8 cellular contexts compared by ENCODE assay signal in the genomic region with DNA sequence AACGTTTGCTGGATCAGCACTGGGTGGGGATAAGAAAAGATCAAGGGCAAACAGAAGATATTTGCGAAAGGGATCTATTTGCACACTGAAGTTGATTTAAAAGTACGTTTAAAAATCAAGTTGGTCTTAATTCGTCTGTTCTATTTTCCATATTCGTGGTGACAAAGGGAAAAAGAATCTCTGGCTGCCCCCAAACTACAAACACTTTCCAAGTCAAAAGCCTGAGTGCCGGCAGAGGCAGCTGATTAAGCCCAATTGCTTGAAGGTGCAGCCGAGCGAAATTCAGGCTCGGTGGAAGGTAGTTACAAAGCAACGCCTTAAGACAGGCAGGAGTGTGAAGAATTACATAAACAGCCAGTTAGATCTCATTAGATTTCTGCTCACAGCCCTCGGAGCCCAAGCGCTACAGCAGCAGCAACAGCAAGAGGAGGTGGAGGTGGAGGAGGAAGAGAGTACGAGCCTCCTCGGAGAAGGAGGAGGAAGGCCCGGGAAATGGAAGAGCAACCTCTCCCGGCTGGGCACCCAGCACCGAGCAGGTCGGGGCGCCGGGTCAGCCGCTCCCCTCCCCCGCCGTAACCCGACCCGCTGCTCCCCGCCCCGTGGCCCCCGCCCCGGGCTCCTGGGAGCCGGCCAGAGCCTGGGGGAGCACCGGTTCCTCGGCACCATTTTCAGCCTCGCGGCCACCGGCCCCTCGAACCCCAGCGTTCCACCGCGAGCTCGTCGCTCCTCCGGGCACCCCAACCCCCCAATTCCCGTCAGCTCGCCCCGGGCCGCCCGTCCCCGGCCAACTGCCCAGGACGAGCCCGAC. TPM values are rescaled to one million over a fixed set of nuclear protein-coding genes. Genes with fewer than 3 reads are reported as not detected.
A peak's percentile ranks its signal among the peaks of the same experiment; 100 is the strongest.
DNase-seq lines count a peak whose midpoint lies in the region; ATAC-seq lines count a peak whose summit lies in the region.

No MANE protein-coding gene starts in this region.

- no peaks in the 10 kb centered on the region for H3K27me3 ChIP-seq in subcutaneous abdominal adipose tissue (ENCODE audit: control insufficient read depth in 5 of 5, insufficient read depth in 4 of 5, low read length in 5 of 5)

- DNase-seq in ACHN = peak; percentile 57
- DNase-seq in NOMO-1 treated with DMSO at 0.1 percent for 48 hours (lab: John Stamatoyannopoulos, UW; ENCODE audit: unreplicated experiment) = peak; percentile 39
- DNase-seq in activated T-cell treated with anti-CD3 and anti-CD28 coated beads, Interleukin-2, amount 50 U/mL, for 48 hours = peak; percentile 67 to 70
- DNase-seq in fibroblast of gingiva (ENCODE audit: low read depth) = peak; percentile 44
- peak; percentile 42 for DNase-seq in naive B cell

- H3K4me1 Mint-ChIP-seq in naive B cell = peaks cover 26 to 42% (median 30%) of the 10 kb centered on the region in 3 donors

- H3K27ac Mint-ChIP-seq in naive B cell = peak overlapping the region; percentile 88 to 99 (median 97)

- peak overlapping the region; percentile 99 for H3K27ac ChIP-seq in subcutaneous abdominal adipose tissue (ENCODE audit: low read depth, low read length)

- peaks cover 7 to 16% (median 14%) of the 10 kb centered on the region in 5 donors for H3K36me3 ChIP-seq in subcutaneous abdominal adipose tissue (ENCODE audit: control insufficient read depth in 5 of 5, insufficient read depth in 5 of 5, low read length in 5 of 5)

- peak overlapping the region; percentile 89 to 99 (median 98) for H3K4me3 Mint-ChIP-seq in naive B cell

- peak overlapping the region; percentile 94 to 99 (median 97) for H3K4me3 ChIP-seq in subcutaneous abdominal adipose tissue (ENCODE audit: low read depth in 1 of 5, low read length in 5 of 5)

- no peaks in the 10 kb centered on the region for H3K9me3 ChIP-seq in subcutaneous abdominal adipose tissue (ENCODE audit: control insufficient read depth in 5 of 5, low read length in 5 of 5)

- peaks cover 2 to 54% (median 45%) of the 10 kb centered on the region in 5 donors for H3K4me1 ChIP-seq in subcutaneous abdominal adipose tissue (ENCODE audit: control insufficient read depth in 5 of 5, insufficient read depth in 5 of 5, low read length in 5 of 5)

- peak; percentile 5 for ATAC-seq in GM18868 (IDR thresholded peaks at IDR 0.05; ENCODE audit: unreplicated experiment)
- peak; percentile 18 for ATAC-seq in HG03196 (IDR thresholded peaks at IDR 0.05; ENCODE audit: unreplicated experiment)
- no peak for ATAC-seq in naive B cell (ENCODE audit: low read depth in 2 of 2)

- H3K9me3 Mint-ChIP-seq in naive B cell = peaks cover 0 to 3% (median 0%) of the 10 kb centered on the region in 7 donors

- in situ Hi-C loops in ACHN (cut with HindIII; ENCODE audit: low pct_ligation_motif_present, low pct_unique_long_range_greater_than_20kb, low sequenced_read_pairs) = no loop called here

- peak overlapping the region; percentile 57 to 97 (median 88) for H3K9ac ChIP-seq in subcutaneous abdominal adipose tissue (ENCODE audit: low read length in 5 of 5)

- peaks cover 0 to 8% of the 10 kb centered on the region in 2 donors for H3K36me3 Mint-ChIP-seq in naive B cell

- no peaks in the 10 kb centered on the region for H3K27me3 Mint-ChIP-seq in naive B cell

RNA-seq across cellular contexts. Expression of a gene that starts 0.9 kb away (rescaled TPM):
- polyA plus RNA-seq in naive B cell (ENCODE audit: low read depth in 6 of 6) = 10 to 100 TPM in 1 of 6 donors, 1 to 10 TPM in 5; 1.9 to 14.2 (median 9.3) TPM

RNA-seq across cellular contexts. Expression of a gene that starts 29.9 kb away (rescaled TPM):
- not detected for polyA plus RNA-seq in naive B cell (ENCODE audit: low read depth in 6 of 6)

Comparison
In these comparisons a context has a peak if more than half of its experiments do, and no peak if none do; other contexts are left out.
1. ATAC-seq: peak in GM18868 (single experiment) and HG03196 (single experiment); none in naive B cell (0 of 2).
2. Peak in every context shown above with its lines, with median percentiles within 50 percentile points of each other: DNase-seq.